In the genomic region with DNA sequence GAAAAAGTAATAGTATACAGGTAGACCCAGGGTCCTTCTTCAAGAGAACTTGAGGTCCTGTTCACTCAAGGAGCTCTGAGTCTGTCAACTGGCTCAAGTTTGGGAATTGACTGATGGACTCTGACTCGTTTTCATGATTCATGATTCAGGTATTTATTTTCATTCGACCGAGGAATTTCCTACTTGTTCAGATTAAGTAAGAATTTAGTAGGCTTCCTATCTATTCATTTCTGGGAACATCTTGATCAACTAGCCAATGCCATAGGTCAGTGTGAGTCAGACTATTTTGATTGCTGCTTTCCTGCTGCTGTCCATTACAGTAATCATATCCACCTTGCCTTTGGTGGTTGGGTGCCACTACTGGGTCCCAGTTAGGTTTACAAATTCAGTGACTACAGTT, we compare ENCODE assay signal across 1 cellular context.
TF ChIP-seq lines count a peak whose summit lies in the region.

No MANE protein-coding gene starts in this region.

TF ChIP-seq in GM23338, 12 proteins besides CTCF, POLR2A, EP300 and RAD21 (continued from another document):
- TF ChIP-seq, protein P1, sequence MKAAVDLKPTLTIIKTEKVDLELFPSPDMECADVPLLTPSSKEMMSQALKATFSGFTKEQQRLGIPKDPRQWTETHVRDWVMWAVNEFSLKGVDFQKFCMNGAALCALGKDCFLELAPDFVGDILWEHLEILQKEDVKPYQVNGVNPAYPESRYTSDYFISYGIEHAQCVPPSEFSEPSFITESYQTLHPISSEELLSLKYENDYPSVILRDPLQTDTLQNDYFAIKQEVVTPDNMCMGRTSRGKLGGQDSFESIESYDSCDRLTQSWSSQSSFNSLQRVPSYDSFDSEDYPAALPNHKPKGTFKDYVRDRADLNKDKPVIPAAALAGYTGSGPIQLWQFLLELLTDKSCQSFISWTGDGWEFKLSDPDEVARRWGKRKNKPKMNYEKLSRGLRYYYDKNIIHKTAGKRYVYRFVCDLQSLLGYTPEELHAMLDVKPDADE (IDR thresholded peaks at IDR 0.05), result no peak
- no peak for TF ChIP-seq JUNB (IDR thresholded peaks at IDR 0.05; ENCODE audit: unreplicated experiment)
- no peak for TF ChIP-seq EZH2phosphoT487 (IDR thresholded peaks at IDR 0.05; ENCODE audit: unreplicated experiment)
- TF ChIP-seq POLR2AphosphoS5 (IDR thresholded peaks at IDR 0.05; ENCODE audit: low read depth), result no peak
- no peak for TF ChIP-seq ZNF114 (CRISPR knock-in tag; IDR thresholded peaks at IDR 0.05)
